In genomic region chr16:4179763-4180260, GRCh38 we compare ENCODE assay signal across 26 cellular contexts.
"Had no signal": no experiment of that assay in that cellular context is flagged by ENCODE, and none has a peak within 500 bp of the region (broad histone marks: within the 10 kb centered on the region; RNA-seq: fewer than 3 reads in every experiment).

No MANE protein-coding gene starts in this region.

- H3K36me3 ChIP-seq: brain microvascular endothelial cell, esophagus muscularis mucosa, gastroesophageal sphincter, heart right ventricle had no signal

- H3K27me3 ChIP-seq: brain microvascular endothelial cell, esophagus muscularis mucosa, gastroesophageal sphincter had no signal

- DNase-seq: activated CD4-positive, alpha-beta memory T cell treated with anti-CD3 and anti-CD28 coated beads for 36 hours; activated CD4-positive, alpha-beta T cell treated with anti-CD3 and anti-CD28 coated beads for 36 hours; activated CD4-positive, alpha-beta T cell treated with anti-CD3 and anti-CD28 coated beads, Interleukin-2, amount 10 ng/mL, durations not matched to agents 24 days and 14 days; activated CD4-positive, CD25-positive, alpha-beta regulatory T cell; activated CD4-positive, CD25-positive, alpha-beta regulatory T cell treated with anti-CD3 and anti-CD28 coated beads, Interleukin-2, amount 50 U/mL, for 72 hours; activated CD8-positive, alpha-beta memory T cell treated with anti-CD3 and anti-CD28 coated beads, Interleukin-2, amount 50 U/mL, for 48 hours; activated effector memory CD4-positive, alpha-beta T cell treated with Interleukin-2 at 50 U/mL for 16 hours; activated gamma-delta T cell treated with Interleukin-2 at 50 U/mL for 16 hours; activated naive CD4-positive, alpha-beta T cell treated with anti-CD3 and anti-CD28 coated beads, Interleukin-2, amount 50 U/mL, for 16 hours; activated naive CD4-positive, alpha-beta T cell treated with Interleukin-2 at 50 U/mL for 16 hours; activated T-cell treated with anti-CD3 and anti-CD28 coated beads for 4 hours; activated T-cell treated with anti-CD3 and anti-CD28 coated beads, Interleukin-2, amount 50 U/mL, for 4 hours; amniotic stem cell; brain microvascular endothelial cell; cortex of kidney; dermis blood vessel endothelial cell; effector CD4-positive, alpha-beta T cell; effector memory CD8-positive, alpha-beta T cell; foreskin melanocyte; T-helper 2 cell had no signal

- H3K27ac Mint-ChIP-seq: activated CD4-positive, alpha-beta T cell treated with anti-CD3 and anti-CD28 coated beads for 36 hours; activated CD4-positive, alpha-beta T cell treated with anti-CD3 and anti-CD28 coated beads, Interleukin-2, amount 10 ng/mL, durations not matched to agents 24 days and 14 days; activated naive CD8-positive, alpha-beta T cell; activated T-helper 17 cell treated with anti-CD3 and anti-CD28 coated beads, Interleukin-2, amount 50 U/mL, for 72 hours; effector memory CD8-positive, alpha-beta T cell had no signal

- H3K27ac ChIP-seq: brain microvascular endothelial cell, esophagus muscularis mucosa, gastroesophageal sphincter, heart right ventricle had no signal

- H3K27me3 Mint-ChIP-seq: activated CD4-positive, alpha-beta memory T cell treated with anti-CD3 and anti-CD28 coated beads for 36 hours; activated naive CD8-positive, alpha-beta T cell; activated T-helper 17 cell treated with anti-CD3 and anti-CD28 coated beads, Interleukin-2, amount 50 U/mL, for 72 hours; central memory CD8-positive, alpha-beta T cell had no signal

- H3K4me3 ChIP-seq: esophagus muscularis mucosa, gastroesophageal sphincter, heart right ventricle had no signal

- ATAC-seq: activated CD4-positive, alpha-beta T cell treated with anti-CD3 and anti-CD28 coated beads for 36 hours; activated T-cell treated with anti-CD3 and anti-CD28 coated beads, Interleukin-2, amount 50 U/mL, for 4 hours; activated T-helper 17 cell treated with anti-CD3 and anti-CD28 coated beads, Interleukin-2, amount 50 U/mL, for 72 hours; effector memory CD8-positive, alpha-beta T cell; gastroesophageal sphincter; heart right ventricle had no signal

- H3K9me3 ChIP-seq: esophagus muscularis mucosa, gastroesophageal sphincter had no signal

- H3K36me3 Mint-ChIP-seq: activated CD4-positive, alpha-beta memory T cell treated with anti-CD3 and anti-CD28 coated beads for 36 hours; activated naive CD8-positive, alpha-beta T cell had no signal

- H3K9me3 Mint-ChIP-seq: activated CD4-positive, alpha-beta memory T cell treated with anti-CD3 and anti-CD28 coated beads for 36 hours; activated CD4-positive, alpha-beta T cell treated with anti-CD3 and anti-CD28 coated beads, Interleukin-2, amount 10 ng/mL, durations not matched to agents 24 days and 14 days; activated T-cell treated with anti-CD3 and anti-CD28 coated beads, Interleukin-2, amount 50 U/mL, for 4 hours; activated T-helper 17 cell treated with anti-CD3 and anti-CD28 coated beads, Interleukin-2, amount 50 U/mL, for 72 hours; central memory CD8-positive, alpha-beta T cell; effector memory CD8-positive, alpha-beta T cell had no signal

- H3K4me3 Mint-ChIP-seq: activated CD4-positive, alpha-beta memory T cell treated with anti-CD3 and anti-CD28 coated beads for 36 hours; activated CD4-positive, alpha-beta T cell treated with anti-CD3 and anti-CD28 coated beads for 36 hours; activated CD4-positive, alpha-beta T cell treated with anti-CD3 and anti-CD28 coated beads, Interleukin-2, amount 10 ng/mL, durations not matched to agents 24 days and 14 days; activated naive CD8-positive, alpha-beta T cell; activated T-cell treated with anti-CD3 and anti-CD28 coated beads, Interleukin-2, amount 50 U/mL, for 4 hours; activated T-helper 17 cell treated with anti-CD3 and anti-CD28 coated beads, Interleukin-2, amount 50 U/mL, for 72 hours; central memory CD8-positive, alpha-beta T cell; effector memory CD8-positive, alpha-beta T cell had no signal
